1 cellular context compared by ENCODE assay signal in the genomic region with DNA sequence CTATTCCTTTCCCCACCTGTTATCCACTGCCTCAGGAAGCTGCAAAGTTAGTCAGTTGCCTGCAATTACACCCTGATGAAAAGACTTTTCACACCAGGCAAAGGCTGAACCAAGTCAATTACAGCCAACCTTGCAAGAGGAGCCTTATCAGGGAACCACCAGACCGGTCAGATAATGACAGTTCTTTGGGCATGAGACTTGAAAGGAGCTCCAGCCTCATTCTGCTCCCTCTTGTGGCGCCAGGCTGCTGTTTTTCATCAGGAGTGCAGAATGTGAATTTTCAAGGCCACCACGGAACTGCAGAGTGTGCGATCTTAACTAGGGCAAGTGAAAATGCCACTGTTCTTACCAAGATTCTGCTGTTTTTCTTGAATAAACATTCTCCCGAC.
TF ChIP-seq lines count a peak whose summit lies in the region.

No MANE protein-coding gene starts in this region.

TF ChIP-seq in HEK293, 187 proteins besides CTCF, POLR2A, EP300 and RAD21 (continued from another document):
- TF ChIP-seq ZBTB26 (tag by site-specific recombination; optimal IDR thresholded peaks at IDR 0.05) (no peak), ZNF157 (tag by site-specific recombination; IDR thresholded peaks at IDR 0.05) (no peak), ZNF18 (tag by site-specific recombination; IDR thresholded peaks at IDR 0.05) (no peak), ZNF311 (tag by site-specific recombination; IDR thresholded peaks at IDR 0.05; ENCODE audit: borderline replicate concordance) (no peak), ZNF324 (tag by site-specific recombination; IDR thresholded peaks at IDR 0.05) (no peak), ZNF48 (tag by site-specific recombination; IDR thresholded peaks at IDR 0.05) (no peak), ZBTB48 (tag by site-specific recombination; IDR thresholded peaks at IDR 0.05) (no peak), ZNF660 (tag by site-specific recombination; IDR thresholded peaks at IDR 0.05) (0 out of 2 replicates have a peak, but pooled peaks have one; percentile 33), SETDB1 (IDR thresholded peaks at IDR 0.05; ENCODE audit: insufficient read length, low read length) (no peak), ZNF621 (tag by site-specific recombination; IDR thresholded peaks at IDR 0.05) (no peak), ZNF501 (tag by site-specific recombination; IDR thresholded peaks at IDR 0.05) (no peak), ZNF155 (tag by site-specific recombination; IDR thresholded peaks at IDR 0.05) (no peak)
- TF ChIP-seq, protein P1, sequence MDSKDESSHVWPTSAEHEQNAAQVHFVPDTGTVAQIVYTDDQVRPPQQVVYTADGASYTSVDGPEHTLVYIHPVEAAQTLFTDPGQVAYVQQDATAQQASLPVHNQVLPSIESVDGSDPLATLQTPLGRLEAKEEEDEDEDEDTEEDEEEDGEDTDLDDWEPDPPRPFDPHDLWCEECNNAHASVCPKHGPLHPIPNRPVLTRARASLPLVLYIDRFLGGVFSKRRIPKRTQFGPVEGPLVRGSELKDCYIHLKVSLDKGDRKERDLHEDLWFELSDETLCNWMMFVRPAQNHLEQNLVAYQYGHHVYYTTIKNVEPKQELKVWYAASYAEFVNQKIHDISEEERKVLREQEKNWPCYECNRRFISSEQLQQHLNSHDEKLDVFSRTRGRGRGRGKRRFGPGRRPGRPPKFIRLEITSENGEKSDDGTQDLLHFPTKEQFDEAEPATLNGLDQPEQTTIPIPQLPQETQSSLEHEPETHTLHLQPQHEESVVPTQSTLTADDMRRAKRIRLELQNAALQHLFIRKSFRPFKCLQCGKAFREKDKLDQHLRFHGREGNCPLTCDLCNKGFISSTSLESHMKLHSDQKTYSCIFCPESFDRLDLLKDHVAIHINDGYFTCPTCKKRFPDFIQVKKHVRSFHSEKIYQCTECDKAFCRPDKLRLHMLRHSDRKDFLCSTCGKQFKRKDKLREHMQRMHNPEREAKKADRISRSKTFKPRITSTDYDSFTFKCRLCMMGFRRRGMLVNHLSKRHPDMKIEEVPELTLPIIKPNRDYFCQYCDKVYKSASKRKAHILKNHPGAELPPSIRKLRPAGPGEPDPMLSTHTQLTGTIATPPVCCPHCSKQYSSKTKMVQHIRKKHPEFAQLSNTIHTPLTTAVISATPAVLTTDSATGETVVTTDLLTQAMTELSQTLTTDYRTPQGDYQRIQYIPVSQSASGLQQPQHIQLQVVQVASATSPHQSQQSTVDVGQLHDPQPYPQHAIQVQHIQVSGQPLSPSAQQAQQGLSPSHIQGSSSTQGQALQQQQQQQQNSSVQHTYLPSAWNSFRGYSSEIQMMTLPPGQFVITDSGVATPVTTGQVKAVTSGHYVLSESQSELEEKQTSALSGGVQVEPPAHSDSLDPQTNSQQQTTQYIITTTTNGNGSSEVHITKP (tag by site-specific recombination; IDR thresholded peaks at IDR 0.05): no peak
- TF ChIP-seq, protein P2, sequence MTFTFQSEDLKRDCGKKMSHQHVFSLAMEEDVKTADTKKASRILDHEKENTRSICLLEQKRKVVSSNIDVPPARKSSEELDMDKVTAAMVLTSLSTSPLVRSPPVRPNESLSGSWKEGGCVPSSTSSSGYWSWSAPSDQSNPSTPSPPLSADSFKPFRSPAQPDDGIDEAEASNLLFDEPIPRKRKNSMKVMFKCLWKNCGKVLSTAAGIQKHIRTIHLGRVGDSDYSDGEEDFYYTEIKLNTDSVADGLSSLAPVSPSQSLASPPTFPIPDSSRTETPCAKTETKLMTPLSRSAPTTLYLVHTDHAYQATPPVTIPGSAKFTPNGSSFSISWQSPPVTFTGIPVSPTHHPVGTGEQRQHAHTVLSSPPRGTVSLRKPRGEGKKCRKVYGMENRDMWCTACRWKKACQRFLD (tag by site-specific recombination; IDR thresholded peaks at IDR 0.05): no peak
- TF ChIP-seq, protein P3, sequence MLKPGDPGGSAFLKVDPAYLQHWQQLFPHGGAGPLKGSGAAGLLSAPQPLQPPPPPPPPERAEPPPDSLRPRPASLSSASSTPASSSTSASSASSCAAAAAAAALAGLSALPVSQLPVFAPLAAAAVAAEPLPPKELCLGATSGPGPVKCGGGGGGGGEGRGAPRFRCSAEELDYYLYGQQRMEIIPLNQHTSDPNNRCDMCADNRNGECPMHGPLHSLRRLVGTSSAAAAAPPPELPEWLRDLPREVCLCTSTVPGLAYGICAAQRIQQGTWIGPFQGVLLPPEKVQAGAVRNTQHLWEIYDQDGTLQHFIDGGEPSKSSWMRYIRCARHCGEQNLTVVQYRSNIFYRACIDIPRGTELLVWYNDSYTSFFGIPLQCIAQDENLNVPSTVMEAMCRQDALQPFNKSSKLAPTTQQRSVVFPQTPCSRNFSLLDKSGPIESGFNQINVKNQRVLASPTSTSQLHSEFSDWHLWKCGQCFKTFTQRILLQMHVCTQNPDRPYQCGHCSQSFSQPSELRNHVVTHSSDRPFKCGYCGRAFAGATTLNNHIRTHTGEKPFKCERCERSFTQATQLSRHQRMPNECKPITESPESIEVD (tag by site-specific recombination; IDR thresholded peaks at IDR 0.05): no peak
